Comparison of ENCODE assay signal across 22 cellular contexts in the genomic region with DNA sequence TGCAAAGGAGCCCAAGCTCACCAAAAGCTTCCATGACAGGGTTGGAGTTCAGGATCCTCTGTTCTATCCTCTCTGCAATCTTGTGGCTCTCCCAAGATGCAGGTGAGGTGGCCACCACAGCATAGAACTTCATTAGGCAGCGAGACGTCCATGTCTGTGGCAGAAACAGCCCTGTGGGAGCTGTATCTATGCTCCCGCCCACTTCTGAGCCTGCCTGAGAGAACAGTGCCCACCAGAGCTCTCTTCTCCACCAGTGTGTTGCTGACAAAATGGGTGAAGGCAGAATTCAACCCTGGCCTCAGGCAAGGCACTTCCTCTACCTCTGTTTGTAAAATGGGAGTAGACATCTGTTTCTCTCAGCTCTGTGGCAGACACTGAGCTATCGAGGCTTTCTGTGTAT.
"Had no signal": no experiment of that assay in that cellular context is flagged by ENCODE, and none has a peak within 500 bp of the region (broad histone marks: within the 10 kb centered on the region; RNA-seq: fewer than 3 reads in every experiment).

No MANE protein-coding gene starts in this region.

- H3K4me3 Mint-ChIP-seq: dendritic cell treated with granulocyte-macrophage colony-stimulating factor and Interleukin-4, amounts not matched to agents 40 ng/mL and 50 ng/mL, for 4 days; effector memory CD8-positive, alpha-beta T cell; immature natural killer cell; memory B cell; naive thymus-derived CD4-positive, alpha-beta T cell had no signal

- ATAC-seq: effector memory CD8-positive, alpha-beta T cell; foreskin keratinocyte; gastroesophageal sphincter; left colon; left lobe of liver; naive thymus-derived CD4-positive, alpha-beta T cell had no signal

- H3K4me1 Mint-ChIP-seq: immature natural killer cell; naive thymus-derived CD4-positive, alpha-beta T cell had no signal

- H3K27ac Mint-ChIP-seq: dendritic cell treated with granulocyte-macrophage colony-stimulating factor and Interleukin-4, amounts not matched to agents 40 ng/mL and 50 ng/mL, for 4 days; immature natural killer cell; memory B cell had no signal

- DNase-seq: colonic mucosa; cortex of kidney; effector CD8-positive, alpha-beta T cell; effector memory CD8-positive, alpha-beta T cell; foreskin keratinocyte; glutamatergic neuron; head of caudate nucleus; heart right ventricle; hippocampal formation; immature natural killer cell; kidney; kidney glomerular epithelial cell; left colon; left ventricle myocardium inferior; mammary epithelial cell; mesendoderm; midbrain; naive thymus-derived CD4-positive, alpha-beta T cell had no signal

- H3K9me3 Mint-ChIP-seq: dendritic cell treated with granulocyte-macrophage colony-stimulating factor and Interleukin-4, amounts not matched to agents 40 ng/mL and 50 ng/mL, for 4 days; effector memory CD8-positive, alpha-beta T cell; immature natural killer cell; naive thymus-derived CD4-positive, alpha-beta T cell had no signal
